Comparison of ENCODE assay signal across 8 cellular contexts in the genomic region with DNA sequence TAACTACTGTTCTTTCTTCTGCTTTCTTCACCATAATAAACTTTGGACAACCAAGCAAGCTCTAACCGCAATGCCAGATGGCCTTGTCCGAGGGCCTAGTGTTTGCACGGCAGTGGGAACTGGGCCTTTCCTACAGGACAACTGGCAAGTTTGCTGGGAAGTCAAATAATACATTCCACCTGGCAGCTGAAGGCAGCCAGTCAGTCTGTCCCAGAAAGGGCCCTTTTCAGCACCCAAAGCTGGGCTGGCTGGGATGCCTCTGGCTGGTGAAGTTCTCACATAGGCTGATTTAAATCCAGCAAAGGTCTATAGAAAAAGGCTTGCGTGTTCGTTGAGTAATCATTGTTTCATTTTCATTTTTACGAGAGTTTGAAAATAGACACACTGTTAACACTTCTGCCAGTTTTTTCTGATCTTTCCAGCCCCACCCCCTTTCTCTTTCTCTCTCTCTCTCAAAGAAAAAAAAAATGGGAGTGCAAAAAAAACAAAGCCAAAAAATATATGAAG.
DNase-seq lines count a peak whose midpoint lies in the region; ATAC-seq lines count a peak whose summit lies in the region.

No MANE protein-coding gene starts in this region.

- no peaks in the 10 kb centered on the region for H3K9me3 Mint-ChIP-seq in activated CD4-positive, alpha-beta T cell treated with anti-CD3 and anti-CD28 coated beads, Interleukin-2, amount 10 ng/mL, durations not matched to agents 7 days and 5 days

- H3K4me1 Mint-ChIP-seq in activated CD4-positive, alpha-beta T cell treated with anti-CD3 and anti-CD28 coated beads, Interleukin-2, amount 10 ng/mL, durations not matched to agents 7 days and 5 days = peaks cover 19% of the 10 kb centered on the region

- no peaks in the 10 kb centered on the region for H3K27me3 Mint-ChIP-seq in activated CD4-positive, alpha-beta T cell treated with anti-CD3 and anti-CD28 coated beads, Interleukin-2, amount 10 ng/mL, durations not matched to agents 7 days and 5 days

- CTCF ChIA-PET in activated CD4-positive, alpha-beta T cell treated with anti-CD3 and anti-CD28 coated beads, Interleukin-2, amount 10 ng/mL, durations not matched to agents 7 days and 5 days (lab: Charles Lee) = interaction anchor here (0.7 to 0.8 kb wide), 2 partner anchors 22 to 160 kb away, joined by 3 to 4 read pairs; no protein-coding TSS in a partner anchor

- DNase-seq in activated effector memory CD4-positive, alpha-beta T cell treated with anti-CD3 and anti-CD28 coated beads, Interleukin-2, amount 50 U/mL, for 16 hours = peak; percentile 63
- no peak for DNase-seq in activated effector memory CD4-positive, alpha-beta T cell treated with Interleukin-2 at 50 U/mL for 16 hours
- peak; percentile 60 for DNase-seq in activated CD4-positive, alpha-beta T cell treated with anti-CD3 and anti-CD28 coated beads, Interleukin-2, amount 10 ng/mL, durations not matched to agents 7 days and 5 days
- DNase-seq in Right ventricle myocardium superior (peak; percentile 56), NCI-H2029 treated with DMSO at 0.1 percent for 48 hours (lab: John Stamatoyannopoulos, UW) (no peak)
- DNase-seq in stimulated activated CD4-positive, alpha-beta T cell treated with anti-CD3 and anti-CD28 coated beads, Interleukin-4, amount 100 ng/mL, for 24 hours = peak; percentile 30

- H3K27ac Mint-ChIP-seq in activated CD4-positive, alpha-beta T cell treated with anti-CD3 and anti-CD28 coated beads, Interleukin-2, amount 10 ng/mL, durations not matched to agents 7 days and 5 days = peak overlapping the region; percentile 97

- POLR2A ChIA-PET in activated CD4-positive, alpha-beta T cell treated with anti-CD3 and anti-CD28 coated beads, Interleukin-2, amount 10 ng/mL, durations not matched to agents 7 days and 5 days (lab: Charles Lee) = no interaction called here

- peaks cover 7% of the 10 kb centered on the region for H3K36me3 Mint-ChIP-seq in activated CD4-positive, alpha-beta T cell treated with anti-CD3 and anti-CD28 coated beads, Interleukin-2, amount 10 ng/mL, durations not matched to agents 7 days and 5 days (ENCODE audit: low read depth)

- ATAC-seq in HG03060 (IDR thresholded peaks at IDR 0.05; ENCODE audit: low read depth, unreplicated experiment) (peak; percentile 87), Right ventricle myocardium superior (ENCODE audit: poor library complexity) (peak; percentile 71), HG02588 (IDR thresholded peaks at IDR 0.05; ENCODE audit: unreplicated experiment) (no peak)

- H3K4me3 Mint-ChIP-seq in activated CD4-positive, alpha-beta T cell treated with anti-CD3 and anti-CD28 coated beads, Interleukin-2, amount 10 ng/mL, durations not matched to agents 7 days and 5 days = peak overlapping the region; percentile 65

- intact Hi-C loops in Right ventricle myocardium superior (cut with DNase I) = no loop called here

Comparison
In these comparisons a context has a peak if more than half of its experiments do, and no peak if none do; other contexts are left out.
1. DNase-seq: peak in activated effector memory CD4-positive, alpha-beta T cell treated with anti-CD3 and anti-CD28 coated beads, Interleukin-2, amount 50 U/mL, for 16 hours (single experiment), activated CD4-positive, alpha-beta T cell treated with anti-CD3 and anti-CD28 coated beads, Interleukin-2, amount 10 ng/mL, durations not matched to agents 7 days and 5 days (single experiment), Right ventricle myocardium superior (single experiment) and stimulated activated CD4-positive, alpha-beta T cell treated with anti-CD3 and anti-CD28 coated beads, Interleukin-4, amount 100 ng/mL, for 24 hours (single experiment); none in activated effector memory CD4-positive, alpha-beta T cell treated with Interleukin-2 at 50 U/mL for 16 hours (single experiment) and NCI-H2029 treated with DMSO at 0.1 percent for 48 hours (single experiment).